8 cellular contexts compared by ENCODE assay signal in genomic region chr15:62742409-62743171, GRCh38.
DNase-seq lines count a peak whose midpoint lies in the region; ATAC-seq and TF ChIP-seq lines count a peak whose summit lies in the region.

No MANE protein-coding gene starts in this region.

- no peaks in the 10 kb centered on the region for H3K36me3 Mint-ChIP-seq in activated B cell treated with CpG ODN at 0.5 μM for 24 hours (ENCODE audit: low read depth)
- H3K36me3 Mint-ChIP-seq in naive thymus-derived CD4-positive, alpha-beta T cell = no peaks in the 10 kb centered on the region

- H3K9me3 Mint-ChIP-seq in activated B cell treated with CpG ODN at 0.5 μM for 24 hours = no peaks in the 10 kb centered on the region
- no peaks in the 10 kb centered on the region for H3K9me3 Mint-ChIP-seq in naive thymus-derived CD4-positive, alpha-beta T cell

- H3K4me3 Mint-ChIP-seq in activated B cell treated with CpG ODN at 0.5 μM for 24 hours = no peak overlapping the region
- H3K4me3 Mint-ChIP-seq in naive thymus-derived CD4-positive, alpha-beta T cell = peak overlapping the region in 1 of 10 donors; percentile 30

- CTCF ChIA-PET in A673 (lab: Charles Lee) = interaction anchor here (0.6 to 2.6 kb wide), 9 partner anchors 13 to 1152 kb away, joined by 3 to 16 read pairs (median 3); no protein-coding TSS in a partner anchor
- CTCF ChIA-PET in activated B cell treated with CpG ODN at 0.5 μM for 24 hours (lab: Charles Lee) = interaction anchor here (0.8 to 2.1 kb wide), 5 partner anchors 8 to 660 kb away, joined by 3 to 8 read pairs (median 4); no protein-coding TSS in a partner anchor
- CTCF ChIA-PET in naive thymus-derived CD4-positive, alpha-beta T cell (lab: Charles Lee) = interaction anchor here (0.7 to 1.4 kb wide), 4 partner anchors 10 to 231 kb away, joined by 3 to 9 read pairs (median 4); no protein-coding TSS in a partner anchor

- no TSS peak for BruUV-seq in A673 (replicated peaks; lab: Mats Ljungman, UMichigan)

- no peaks in the 10 kb centered on the region for H3K36me3 ChIP-seq in A673 (ENCODE audit: insufficient read depth, low read length, poor library complexity, severe bottlenecking)
- H3K36me3 ChIP-seq in naive thymus-derived CD4-positive, alpha-beta T cell (ENCODE audit: control insufficient read depth in 2 of 3, insufficient read depth in 3 of 3, low read length in 3 of 3) = no peaks in the 10 kb centered on the region

- H3K4me1 ChIP-seq in A673 (ENCODE audit: insufficient read depth, low read length, poor library complexity, severe bottlenecking) = peaks cover 35% of the 10 kb centered on the region
- no peaks in the 10 kb centered on the region for H3K4me1 ChIP-seq in naive thymus-derived CD4-positive, alpha-beta T cell (ENCODE audit: control insufficient read depth in 2 of 2, insufficient read depth in 2 of 2, low read length in 2 of 2)

- no peaks in the 10 kb centered on the region for H3K27me3 Mint-ChIP-seq in activated B cell treated with CpG ODN at 0.5 μM for 24 hours
- H3K27me3 Mint-ChIP-seq in naive thymus-derived CD4-positive, alpha-beta T cell = peaks cover 0 to 3% (median 0%) of the 10 kb centered on the region in 5 donors

- H3K9me3 ChIP-seq in A673 (ENCODE audit: low read depth, low read length, poor library complexity, severe bottlenecking) = no peaks in the 10 kb centered on the region
- no peaks in the 10 kb centered on the region for H3K9me3 ChIP-seq in naive thymus-derived CD4-positive, alpha-beta T cell (ENCODE audit: control insufficient read depth in 2 of 3, low read length in 3 of 3)

- H3K27ac Mint-ChIP-seq in activated B cell treated with CpG ODN at 0.5 μM for 24 hours = no peak overlapping the region
- H3K27ac Mint-ChIP-seq in naive thymus-derived CD4-positive, alpha-beta T cell = no peak overlapping the region

- TF ChIP-seq CTCF in A673 (conservative IDR thresholded peaks at IDR 0.05; ENCODE audit: low read depth, low read length) (peak; percentile 93), GM12864 (IDR thresholded peaks at IDR 0.05; ENCODE audit: low read depth, low read length, missing control alignments) (peak; percentile 86), activated B cell treated with CpG ODN at 0.5 μM for 24 hours (IDR thresholded peaks at IDR 0.05) (peak; percentile 98)

- intact Hi-C loops in A673 (cut with micrococcal nuclease; ENCODE audit: unreplicated experiment) = no loop called here
- intact Hi-C loops in activated B cell treated with CpG ODN at 0.5 μM for 24 hours (cut with micrococcal nuclease) = no loop called here
- intact Hi-C loops in naive thymus-derived CD4-positive, alpha-beta T cell (cut with micrococcal nuclease) = loop anchor here in 1 of 2 donors (2.0 kb wide), 1 partner anchor 350 kb away; no protein-coding TSS in a partner anchor

- ATAC-seq in activated B cell treated with CpG ODN at 0.5 μM for 24 hours (ENCODE audit: low read depth) = no peak
- peak; percentile 37 for ATAC-seq in esophagus mucosa
- ATAC-seq in naive thymus-derived CD4-positive, alpha-beta T cell = peak; percentile 60
- ATAC-seq in GM18505 (IDR thresholded peaks at IDR 0.05; ENCODE audit: unreplicated experiment) = no peak

- no peaks in the 10 kb centered on the region for H3K4me1 Mint-ChIP-seq in activated B cell treated with CpG ODN at 0.5 μM for 24 hours
- H3K4me1 Mint-ChIP-seq in naive thymus-derived CD4-positive, alpha-beta T cell = peaks cover 0 to 12% (median 0%) of the 10 kb centered on the region in 7 donors

- TF ChIP-seq POLR2A in GM18505 (IDR thresholded peaks at IDR 0.05; ENCODE audit: borderline replicate concordance, extremely low read depth, insufficient read depth, insufficient read length) = no peak

- H3K4me3 ChIP-seq in A673 (ENCODE audit: low read depth, low read length, poor library complexity, severe bottlenecking) (no peak overlapping the region), GM12864 (ENCODE audit: low read depth, low read length) (no peak overlapping the region)
- no peak overlapping the region for H3K4me3 ChIP-seq in naive thymus-derived CD4-positive, alpha-beta T cell (ENCODE audit: low read length)

- H3K27me3 ChIP-seq in A673 (replicated peaks; ENCODE audit: insufficient read depth, low read depth, low read length, poor library complexity) = no peaks in the 10 kb centered on the region
- H3K27me3 ChIP-seq in naive thymus-derived CD4-positive, alpha-beta T cell (ENCODE audit: control insufficient read depth in 2 of 2, insufficient read depth in 2 of 2, low read length in 2 of 2) = no peaks in the 10 kb centered on the region

- DNase-seq in A673 (ENCODE audit: low spot score) (peak; percentile 79), GM12864 (ENCODE audit: low read depth) (peak; percentile 8), NCI-H2107 (lab: John Stamatoyannopoulos, UW) (peak; percentile 14), activated B cell treated with CpG ODN at 0.5 μM for 24 hours (no peak), superior temporal gyrus (ENCODE audit: extremely low spot score) (peak; percentile 92)
- DNase-seq in naive thymus-derived CD4-positive, alpha-beta T cell = peak in 6 of 9 donors; percentile 8 to 33 (median 16)

- H3K27ac ChIP-seq in A673 (ENCODE audit: low read depth, low read length, poor library complexity, severe bottlenecking) = no peak overlapping the region
- H3K27ac ChIP-seq in naive thymus-derived CD4-positive, alpha-beta T cell (ENCODE audit: low read depth, low read length) = no peak overlapping the region

- POLR2A ChIA-PET in A673 (lab: Charles Lee; ENCODE audit: low non-redundant PET) (no interaction called here), activated B cell treated with CpG ODN at 0.5 μM for 24 hours (lab: Charles Lee) (no interaction called here)
- POLR2A ChIA-PET in naive thymus-derived CD4-positive, alpha-beta T cell (lab: Charles Lee) = no interaction called here

Comparison
In these comparisons a context has a peak if more than half of its experiments do, and no peak if none do; other contexts are left out.
1. ATAC-seq: peak in esophagus mucosa (single experiment) and naive thymus-derived CD4-positive, alpha-beta T cell (single experiment); none in activated B cell treated with CpG ODN at 0.5 μM for 24 hours (single experiment) and GM18505 (single experiment).
2. Peak in every context shown above with its lines, with median percentiles within 50 percentile points of each other: CTCF ChIP-seq.